ENCODE assay signal across 1 cellular context in the genomic region with DNA sequence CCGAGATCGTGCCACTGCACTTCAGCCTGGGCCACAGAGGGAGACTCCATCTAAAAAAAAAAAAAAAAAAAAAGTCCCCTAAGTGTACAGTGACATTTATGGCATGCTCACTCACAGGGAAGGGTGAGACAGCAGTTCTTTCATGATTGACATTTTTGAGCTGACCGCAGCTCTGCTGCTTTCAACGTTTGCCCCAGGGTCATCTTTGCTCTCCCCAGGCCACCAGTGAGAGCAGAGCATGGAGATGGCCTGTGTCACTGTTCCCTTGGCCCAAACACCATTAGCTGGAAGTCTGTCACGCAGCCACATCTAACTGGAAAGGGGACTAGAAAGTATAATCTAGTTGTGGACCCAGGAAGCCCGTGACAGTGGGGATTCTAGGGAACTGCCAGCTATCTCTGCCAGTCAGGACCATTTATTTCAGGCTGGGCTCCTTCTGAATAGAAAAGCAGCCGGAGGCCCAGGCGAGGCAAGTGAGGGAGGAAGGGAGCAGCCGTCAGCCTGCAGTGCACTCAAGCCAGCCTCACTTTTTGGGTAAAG.
TF ChIP-seq lines count a peak whose summit lies in the region.

No MANE protein-coding gene starts in this region.

TF ChIP-seq in K562, 482 proteins besides CTCF, POLR2A, EP300 and RAD21 (continued from another document and continues in another):
- TF ChIP-seq, protein P1, sequence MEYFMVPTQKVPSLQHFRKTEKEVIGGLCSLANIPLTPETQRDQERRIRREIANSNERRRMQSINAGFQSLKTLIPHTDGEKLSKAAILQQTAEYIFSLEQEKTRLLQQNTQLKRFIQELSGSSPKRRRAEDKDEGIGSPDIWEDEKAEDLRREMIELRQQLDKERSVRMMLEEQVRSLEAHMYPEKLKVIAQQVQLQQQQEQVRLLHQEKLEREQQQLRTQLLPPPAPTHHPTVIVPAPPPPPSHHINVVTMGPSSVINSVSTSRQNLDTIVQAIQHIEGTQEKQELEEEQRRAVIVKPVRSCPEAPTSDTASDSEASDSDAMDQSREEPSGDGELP (CRISPR knock-in tag; IDR thresholded peaks at IDR 0.05; ENCODE audit: borderline replicate concordance), result peak; percentile 36; the same call in 1 of the 2 replicates
- TF ChIP-seq JUND (IDR thresholded peaks at IDR 0.05; ENCODE audit: borderline replicate concordance, low read depth, low read length), result peak; percentile 54; the same call in 1 of the 2 replicates
- peak; percentile 61; the same call in 2 of the 3 replicates for TF ChIP-seq JUND (tag; IDR thresholded peaks at IDR 0.05; ENCODE audit: borderline replicate concordance, low read depth, low read length)
- TF ChIP-seq HMG20B (CRISPR knock-in tag; IDR thresholded peaks at IDR 0.05), result no peak
- peak; percentile 62 for TF ChIP-seq TAF9B (IDR thresholded peaks at IDR 0.05; ENCODE audit: partially characterized antibody)
- TF ChIP-seq NRF1 (conservative IDR thresholded peaks at IDR 0.05 in 1 of 2, IDR thresholded peaks at IDR 0.05 in 1 of 2), result peak in 1 of 2 experiments; percentile 29; a peak in 2 of 4 replicates
- TF ChIP-seq CBX8 (IDR thresholded peaks at IDR 0.05; ENCODE audit: borderline replicate concordance, extremely low read depth, low read depth, low read length, poor library complexity, severe bottlenecking), result no peak
- no peak for TF ChIP-seq TCF7L2 (IDR thresholded peaks at IDR 0.05; ENCODE audit: low read depth, low read length)
- TF ChIP-seq, protein P2, sequence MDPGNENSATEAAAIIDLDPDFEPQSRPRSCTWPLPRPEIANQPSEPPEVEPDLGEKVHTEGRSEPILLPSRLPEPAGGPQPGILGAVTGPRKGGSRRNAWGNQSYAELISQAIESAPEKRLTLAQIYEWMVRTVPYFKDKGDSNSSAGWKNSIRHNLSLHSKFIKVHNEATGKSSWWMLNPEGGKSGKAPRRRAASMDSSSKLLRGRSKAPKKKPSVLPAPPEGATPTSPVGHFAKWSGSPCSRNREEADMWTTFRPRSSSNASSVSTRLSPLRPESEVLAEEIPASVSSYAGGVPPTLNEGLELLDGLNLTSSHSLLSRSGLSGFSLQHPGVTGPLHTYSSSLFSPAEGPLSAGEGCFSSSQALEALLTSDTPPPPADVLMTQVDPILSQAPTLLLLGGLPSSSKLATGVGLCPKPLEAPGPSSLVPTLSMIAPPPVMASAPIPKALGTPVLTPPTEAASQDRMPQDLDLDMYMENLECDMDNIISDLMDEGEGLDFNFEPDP (CRISPR knock-in tag; IDR thresholded peaks at IDR 0.05), result no peak
- no peak for TF ChIP-seq ZNF217 (CRISPR knock-in tag; IDR thresholded peaks at IDR 0.05)
- TF ChIP-seq, protein P3, sequence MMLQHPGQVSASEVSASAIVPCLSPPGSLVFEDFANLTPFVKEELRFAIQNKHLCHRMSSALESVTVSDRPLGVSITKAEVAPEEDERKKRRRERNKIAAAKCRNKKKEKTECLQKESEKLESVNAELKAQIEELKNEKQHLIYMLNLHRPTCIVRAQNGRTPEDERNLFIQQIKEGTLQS (IDR thresholded peaks at IDR 0.05), result 0 out of 2 replicates have a peak, but pooled peaks have one; percentile 23
- TF ChIP-seq, protein P3 (CRISPR knock-in tag; conservative IDR thresholded peaks at IDR 0.05), result no peak
- peak; percentile 26; the same call in 1 of the 2 replicates for TF ChIP-seq ZNF143 (CRISPR knock-in tag; IDR thresholded peaks at IDR 0.05)
- TF ChIP-seq ZNF592 (IDR thresholded peaks at IDR 0.05), result peak; percentile 96
- TF ChIP-seq UBTF (IDR thresholded peaks at IDR 0.05; ENCODE audit: borderline replicate concordance in 1 of 2, low read depth in 2 of 2, low read length in 2 of 2), result 0 out of 4 replicates have a peak, but pooled peaks of 1 of the 2 experiments have one; percentile 70
- TF ChIP-seq POLR2B (IDR thresholded peaks at IDR 0.05; ENCODE audit: low read depth, partially characterized antibody), result peak; percentile 40
- TF ChIP-seq, protein P4, sequence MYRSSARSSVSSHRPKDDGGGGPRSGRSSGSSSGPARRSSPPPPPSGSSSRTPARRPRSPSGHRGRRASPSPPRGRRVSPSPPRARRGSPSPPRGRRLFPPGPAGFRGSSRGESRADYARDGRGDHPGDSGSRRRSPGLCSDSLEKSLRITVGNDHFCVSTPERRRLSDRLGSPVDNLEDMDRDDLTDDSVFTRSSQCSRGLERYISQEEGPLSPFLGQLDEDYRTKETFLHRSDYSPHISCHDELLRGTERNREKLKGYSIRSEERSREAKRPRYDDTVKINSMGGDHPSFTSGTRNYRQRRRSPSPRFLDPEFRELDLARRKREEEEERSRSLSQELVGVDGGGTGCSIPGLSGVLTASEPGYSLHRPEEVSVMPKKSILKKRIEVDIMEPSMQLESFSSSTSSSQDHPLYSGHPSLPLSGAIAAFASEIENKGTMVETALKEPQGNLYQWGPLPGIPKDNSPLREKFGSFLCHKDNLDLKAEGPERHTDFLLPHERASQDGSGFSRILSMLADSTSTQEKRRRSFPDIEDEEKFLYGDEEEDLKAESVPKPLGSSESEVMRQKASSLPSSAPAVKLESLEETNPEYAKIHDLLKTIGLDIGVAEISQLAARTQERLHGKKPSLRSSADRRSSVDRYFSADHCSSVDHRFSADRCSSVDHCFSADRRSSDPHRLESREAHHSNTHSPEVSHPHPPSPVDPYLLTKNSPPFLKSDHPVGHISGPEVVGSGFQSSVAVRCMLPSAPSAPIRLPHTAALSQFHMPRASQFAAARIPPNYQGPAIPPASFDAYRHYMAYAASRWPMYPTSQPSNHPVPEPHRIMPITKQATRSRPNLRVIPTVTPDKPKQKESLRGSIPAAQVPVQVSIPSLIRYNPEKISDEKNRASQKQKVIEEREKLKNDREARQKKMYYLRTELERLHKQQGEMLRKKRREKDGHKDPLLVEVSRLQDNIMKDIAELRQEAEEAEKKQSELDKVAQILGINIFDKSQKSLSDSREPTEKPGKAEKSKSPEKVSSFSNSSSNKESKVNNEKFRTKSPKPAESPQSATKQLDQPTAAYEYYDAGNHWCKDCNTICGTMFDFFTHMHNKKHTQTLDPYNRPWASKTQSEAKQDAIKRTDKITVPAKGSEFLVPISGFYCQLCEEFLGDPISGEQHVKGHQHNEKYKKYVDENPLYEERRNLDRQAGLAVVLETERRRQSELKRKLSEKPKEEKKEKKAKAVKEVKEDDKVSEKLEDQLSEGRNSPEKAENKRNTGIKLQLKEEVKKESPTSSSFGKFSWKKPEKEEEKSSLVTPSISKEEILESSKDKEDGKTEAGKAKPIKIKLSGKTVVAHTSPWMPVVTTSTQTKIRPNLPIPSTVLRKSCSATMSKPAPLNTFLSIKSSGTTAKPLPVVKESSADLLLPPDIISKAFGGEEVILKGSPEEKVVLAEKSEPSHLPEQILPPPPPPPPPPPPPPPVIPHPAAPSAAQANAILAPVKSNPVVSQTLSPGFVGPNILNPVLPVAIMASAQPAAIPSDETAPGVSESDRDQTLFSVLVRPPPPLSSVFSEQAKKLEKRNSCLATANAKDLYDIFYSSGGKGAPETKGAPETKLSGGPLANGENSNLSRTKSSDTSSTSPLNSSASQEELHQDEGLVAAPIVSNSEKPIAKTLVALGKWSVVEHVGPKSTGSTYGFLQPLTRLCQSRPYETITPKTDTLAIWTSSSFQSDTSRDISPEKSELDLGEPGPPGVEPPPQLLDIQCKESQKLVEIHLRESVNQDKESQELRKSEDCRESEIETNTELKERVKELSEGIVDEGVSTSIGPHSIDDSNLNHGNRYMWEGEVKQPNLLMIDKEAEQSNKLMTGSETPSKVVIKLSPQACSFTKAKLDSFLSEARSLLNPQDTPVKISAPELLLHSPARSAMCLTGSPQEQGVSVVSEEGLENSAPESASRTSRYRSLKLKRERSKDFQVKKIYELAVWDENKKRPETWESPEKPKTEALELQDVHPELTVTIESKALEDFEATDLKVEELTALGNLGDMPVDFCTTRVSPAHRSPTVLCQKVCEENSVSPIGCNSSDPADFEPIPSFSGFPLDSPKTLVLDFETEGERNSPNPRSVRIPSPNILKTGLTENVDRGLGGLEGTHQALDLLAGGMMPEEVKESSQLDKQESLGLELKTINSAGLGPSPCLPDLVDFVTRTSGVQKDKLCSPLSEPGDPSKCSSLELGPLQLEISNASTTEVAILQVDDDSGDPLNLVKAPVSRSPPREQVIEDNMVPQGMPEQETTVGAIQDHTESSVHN (IDR thresholded peaks at IDR 0.05; ENCODE audit: borderline replicate concordance in 1 of 2, low read depth in 1 of 2), result 0 out of 4 replicates have a peak, but pooled peaks of 1 of the 2 experiments have one; percentile 45
- TF ChIP-seq GMEB1 (CRISPR knock-in tag; IDR thresholded peaks at IDR 0.05), result no peak
- no peak; the same call in 1 of the 2 replicates for TF ChIP-seq MBD2 (IDR thresholded peaks at IDR 0.05; ENCODE audit: borderline replicate concordance, low read depth)
- TF ChIP-seq CREB1 (IDR thresholded peaks at IDR 0.05), result no peak; the same call in 1 of the 2 replicates
- no peak for TF ChIP-seq CREB1 (CRISPR knock-in tag; IDR thresholded peaks at IDR 0.05)
- no peak for TF ChIP-seq GTF2A2 (tag; IDR thresholded peaks at IDR 0.05)
- TF ChIP-seq ZNF408 (CRISPR knock-in tag; IDR thresholded peaks at IDR 0.05; ENCODE audit: low read depth), result no peak
- TF ChIP-seq CREM (IDR thresholded peaks at IDR 0.05; ENCODE audit: low read depth), result no peak
- peak; percentile 95 for TF ChIP-seq POLR2AphosphoS5 (IDR thresholded peaks at IDR 0.05; ENCODE audit: control insufficient read depth, insufficient read depth, low read depth, low read length)
- peak; percentile 75 for TF ChIP-seq KDM5B (IDR thresholded peaks at IDR 0.05; ENCODE audit: insufficient replicate concordance, low read depth, low read length)
- TF ChIP-seq MAFK (IDR thresholded peaks at IDR 0.05; ENCODE audit: low read length), result peak; percentile 84
- peak; percentile 96 for TF ChIP-seq ZNF395 (CRISPR knock-in tag; IDR thresholded peaks at IDR 0.05)
- TF ChIP-seq ZNF57 (CRISPR knock-in tag; IDR thresholded peaks at IDR 0.05), result no peak; the same call in 1 of the 2 replicates
- no peak for TF ChIP-seq TFAM (CRISPR knock-in tag; conservative IDR thresholded peaks at IDR 0.05)
